9 cellular contexts compared by ENCODE assay signal in the genomic region with DNA sequence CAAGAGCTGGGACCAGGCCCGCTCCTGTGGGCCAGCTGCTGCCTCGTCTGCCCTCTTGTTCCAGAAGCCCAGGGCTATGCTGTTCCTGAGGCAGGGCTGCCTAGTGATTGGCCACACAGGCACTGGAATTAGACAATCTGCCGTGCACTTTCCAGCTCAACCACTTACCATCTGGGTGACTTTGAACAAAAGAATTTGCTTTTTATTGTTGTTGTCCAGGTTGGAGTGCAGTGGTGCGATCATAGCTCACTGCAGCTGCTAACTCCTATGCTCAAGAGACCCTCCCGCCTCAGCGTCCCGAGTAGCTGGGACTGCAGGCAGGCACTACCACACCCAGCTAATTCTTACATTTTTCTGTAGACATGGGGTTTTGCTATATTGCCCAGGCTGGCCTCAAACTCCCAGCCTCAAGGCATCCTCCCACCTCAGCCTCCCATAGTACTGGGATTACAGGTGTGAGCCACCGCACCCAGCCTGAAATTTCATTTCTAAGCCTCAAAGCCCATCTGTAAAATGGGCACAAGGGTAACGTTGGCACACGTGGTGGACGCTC. TPM values are rescaled to one million over a fixed set of nuclear protein-coding genes. Genes with fewer than 3 reads are reported as not detected.
DNase-seq lines count a peak whose midpoint lies in the region; ATAC-seq and TF ChIP-seq lines count a peak whose summit lies in the region.
"Had no signal": no experiment of that assay in that cellular context is flagged by ENCODE, and none has a peak within 500 bp of the region (broad histone marks: within the 10 kb centered on the region; RNA-seq: fewer than 3 reads in every experiment).

No MANE protein-coding gene starts in this region.

- no peak overlapping the region for H3K4me3 ChIP-seq in SU-DHL-6 (ENCODE audit: insufficient read depth, low read length, poor library complexity, severe bottlenecking)

- TF ChIP-seq CTCF in SU-DHL-6 (IDR thresholded peaks at IDR 0.05; ENCODE audit: insufficient read depth, low read length, poor library complexity, severe bottlenecking) = no peak
- no peak for TF ChIP-seq CTCF in foreskin keratinocyte (conservative IDR thresholded peaks at IDR 0.05)
- no peak for TF ChIP-seq CTCF in omental fat pad (IDR thresholded peaks at IDR 0.05)

- peaks cover 35% of the 10 kb centered on the region for H3K79me2 ChIP-seq in SU-DHL-6 (ENCODE audit: insufficient read depth, low read length)

- H3K27ac ChIP-seq in SU-DHL-6 (ENCODE audit: low read depth, low read length) = no peak overlapping the region
- no peak overlapping the region for H3K27ac ChIP-seq in foreskin keratinocyte

- H3K9me2 ChIP-seq in SU-DHL-6 (replicated peaks; ENCODE audit: insufficient read depth, low read length) = no peaks in the 10 kb centered on the region

- H3F3A ChIP-seq in SU-DHL-6 (ENCODE audit: insufficient read depth) = peaks cover 26% of the 10 kb centered on the region

- peak; percentile 78 for DNase-seq in 8988T
- DNase-seq in GM03348 (ENCODE audit: low spot score) = peak; percentile 90
- DNase-seq in foreskin keratinocyte = peak; percentile 76 to 91
- DNase-seq in iPS-NIHi7 (ENCODE audit: extremely low spot score) = no peak
- DNase-seq in omental fat pad (ENCODE audit: low spot score) = no peak
- no peak for DNase-seq in foreskin melanocyte

- ATAC-seq in foreskin keratinocyte (peak; percentile 62), GM19467 (IDR thresholded peaks at IDR 0.05; ENCODE audit: unreplicated experiment) (no peak), omental fat pad (ENCODE audit: low FRiP score) (no peak)

- no peaks in the 10 kb centered on the region for H3K27me3 ChIP-seq in SU-DHL-6 (ENCODE audit: low read length)
- no peaks in the 10 kb centered on the region for H3K27me3 ChIP-seq in foreskin keratinocyte
- H3K27me3 ChIP-seq: tibial artery had no signal

- peak overlapping the region; percentile 74 for H3K4me2 ChIP-seq in SU-DHL-6 (ENCODE audit: low read depth, low read length, poor library complexity, severe bottlenecking)

- H3K4me1 ChIP-seq in foreskin keratinocyte = peaks cover 34% of the 10 kb centered on the region

- no peak overlapping the region for H2AFZ ChIP-seq in SU-DHL-6 (ENCODE audit: low read depth, low read length, severe bottlenecking)

- no peaks in the 10 kb centered on the region for H4K20me1 ChIP-seq in SU-DHL-6 (ENCODE audit: low read depth, low read length)

- H3K9me3 ChIP-seq in SU-DHL-6 (ENCODE audit: insufficient read depth, low read length) = no peaks in the 10 kb centered on the region
- H3K9me3 ChIP-seq: tibial artery had no signal

- peak overlapping the region; percentile 59 for H3K9ac ChIP-seq in SU-DHL-6 (ENCODE audit: low read length)

- no peaks in the 10 kb centered on the region; the same call in 1 of the 2 replicates for H3K36me3 ChIP-seq in SU-DHL-6 (ENCODE audit: low read length)
- H3K36me3 ChIP-seq: tibial artery had no signal

RNA-seq across cellular contexts. Expression of a gene that starts 1.2 kb away (rescaled TPM):
- total RNA-seq in foreskin keratinocyte (28.4 and 30.3 TPM in 2 replicates), omental fat pad (10 to 100 TPM; 11.8 to 52.1 (median 29.0) TPM)
- polyA plus RNA-seq in foreskin keratinocyte = 29.7 and 30.5 TPM in 2 replicates

Comparison
In these comparisons a context has a peak if more than half of its experiments do, and no peak if none do; other contexts are left out.
1. DNase-seq: peak in 8988T (single experiment), GM03348 (single experiment) and foreskin keratinocyte (2 of 2); none in iPS-NIHi7 (single experiment), omental fat pad (single experiment) and foreskin melanocyte (single experiment).